14 cellular contexts compared by ENCODE assay signal in the genomic region with DNA sequence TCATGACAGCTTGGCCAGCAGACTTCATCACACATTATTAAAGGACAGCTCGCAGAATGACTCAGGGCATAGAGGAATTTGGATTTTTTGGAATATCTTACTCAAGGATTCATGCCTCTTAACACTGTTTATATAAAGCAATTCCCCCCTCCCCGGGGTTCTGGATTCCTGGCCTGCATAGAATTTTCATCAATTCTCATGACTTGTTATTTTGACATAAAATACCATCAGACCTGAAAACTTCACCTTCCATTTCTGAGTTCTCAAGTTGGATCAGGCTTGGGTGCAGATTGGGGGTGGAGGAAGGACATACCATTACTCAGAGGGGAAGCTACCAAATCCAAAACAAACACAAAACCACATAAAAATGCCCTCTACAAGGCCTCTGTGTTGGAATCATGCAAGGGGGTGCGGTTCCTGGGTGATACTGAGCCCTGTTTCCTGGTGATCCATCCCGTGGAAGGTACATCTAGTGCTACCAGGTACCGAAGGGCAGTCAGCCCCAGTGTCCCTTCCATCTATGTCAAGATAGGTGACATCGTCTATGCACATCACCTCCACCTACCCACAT.
DNase-seq lines count a peak whose midpoint lies in the region; ATAC-seq and TF ChIP-seq lines count a peak whose summit lies in the region.
"Had no signal": no experiment of that assay in that cellular context is flagged by ENCODE, and none has a peak within 500 bp of the region (broad histone marks: within the 10 kb centered on the region; RNA-seq: fewer than 3 reads in every experiment).

No MANE protein-coding gene starts in this region.

- H3K36me3 Mint-ChIP-seq in osteocyte (ENCODE audit: unreplicated experiment): peaks cover 1% of the 10 kb centered on the region
- H3K36me3 Mint-ChIP-seq: CD8-positive, alpha-beta memory T cell had no signal

- peak; percentile 57 for DNase-seq in Daoy (ENCODE audit: low read depth)
- DNase-seq in RKO (ENCODE audit: low spot score): peak; percentile 8
- DNase-seq in epithelial cell of esophagus (ENCODE audit: low read depth): peak; percentile 48
- peak; percentile 62 for DNase-seq in osteocyte (ENCODE audit: extremely low spot score, unreplicated experiment)
- DNase-seq in NCI-H2196 treated with DMSO at 0.1 percent for 48 hours (lab: John Stamatoyannopoulos, UW; ENCODE audit: unreplicated experiment): no peak
- no peak for DNase-seq in ureter (ENCODE audit: low spot score)
- no peak for DNase-seq in stimulated activated CD4-positive, alpha-beta T cell treated with anti-CD3 and anti-CD28 coated beads, Interleukin-2, amount 100 ng/mL, for 24 hours
- DNase-seq: activated T-cell treated with anti-CD3 and anti-CD28 coated beads, Interleukin-2, amount 50 U/mL, for 24 hours; CD8-positive, alpha-beta memory T cell; erythroblast; kidney glomerular epithelial cell; NCI-H1694 treated with DMSO at 0.1 percent for 48 hours; NCI-H774 had no signal

- H3K27me3 Mint-ChIP-seq in osteocyte (ENCODE audit: unreplicated experiment): no peaks in the 10 kb centered on the region
- H3K27me3 Mint-ChIP-seq: activated T-cell treated with anti-CD3 and anti-CD28 coated beads, Interleukin-2, amount 50 U/mL, for 24 hours had no signal

- no peak overlapping the region for H3K4me3 ChIP-seq in epithelial cell of esophagus (ENCODE audit: low read length)

- TF ChIP-seq CTCF in epithelial cell of esophagus (IDR thresholded peaks at IDR 0.05; ENCODE audit: insufficient read depth, low read depth, low read length, missing control alignments): no peak
- no peak for TF ChIP-seq CTCF in osteocyte (IDR thresholded peaks at IDR 0.05)

- H3K27ac Mint-ChIP-seq in osteocyte (ENCODE audit: unreplicated experiment): peak overlapping the region; percentile 85
- H3K27ac Mint-ChIP-seq: activated T-cell treated with anti-CD3 and anti-CD28 coated beads, Interleukin-2, amount 50 U/mL, for 24 hours had no signal

- ATAC-seq in HG02870 (IDR thresholded peaks at IDR 0.05; ENCODE audit: unreplicated experiment): no peak

- peaks cover 23% of the 10 kb centered on the region for H3K4me1 Mint-ChIP-seq in osteocyte (ENCODE audit: unreplicated experiment)

- H3K9me3 Mint-ChIP-seq in osteocyte (ENCODE audit: unreplicated experiment): peaks cover 6% of the 10 kb centered on the region
- H3K9me3 Mint-ChIP-seq: activated T-cell treated with anti-CD3 and anti-CD28 coated beads, Interleukin-2, amount 50 U/mL, for 24 hours; CD8-positive, alpha-beta memory T cell had no signal

- H3K4me3 Mint-ChIP-seq in osteocyte (ENCODE audit: unreplicated experiment): no peak overlapping the region
- H3K4me3 Mint-ChIP-seq: activated T-cell treated with anti-CD3 and anti-CD28 coated beads, Interleukin-2, amount 50 U/mL, for 24 hours; CD8-positive, alpha-beta memory T cell had no signal

Comparison
In these comparisons a context has a peak if more than half of its experiments do, and no peak if none do; other contexts are left out.
1. DNase-seq: peak in Daoy (single experiment), RKO (single experiment), epithelial cell of esophagus (single experiment) and osteocyte (single experiment); none in NCI-H2196 treated with DMSO at 0.1 percent for 48 hours (single experiment), ureter (single experiment) and stimulated activated CD4-positive, alpha-beta T cell treated with anti-CD3 and anti-CD28 coated beads, Interleukin-2, amount 100 ng/mL, for 24 hours (0 of 2).